8 cellular contexts compared by ENCODE assay signal in genomic region chr11:68038226-68038717, GRCh38. TPM values are rescaled to one million over a fixed set of nuclear protein-coding genes. Genes with fewer than 3 reads are reported as not detected.
DNase-seq lines count a peak whose midpoint lies in the region; ATAC-seq and TF ChIP-seq lines count a peak whose summit lies in the region.

No MANE protein-coding gene starts in this region.

- H3K9me3 Mint-ChIP-seq in CD8-positive, alpha-beta T cell, result no peaks in the 10 kb centered on the region
- no peaks in the 10 kb centered on the region for H3K9me3 Mint-ChIP-seq in effector memory CD8-positive, alpha-beta T cell
- H3K9me3 Mint-ChIP-seq in natural killer cell, result no peaks in the 10 kb centered on the region

- no peaks in the 10 kb centered on the region for H3F3A ChIP-seq in OCI-LY1 (ENCODE audit: insufficient read depth, low read length)

- intact Hi-C loops in CD8-positive, alpha-beta T cell (cut with DNase I, micrococcal nuclease), result no loop called here
- intact Hi-C loops in natural killer cell (cut with micrococcal nuclease), result no loop called here

- DNase-seq in CD8-positive, alpha-beta T cell, result no peak
- no peak for DNase-seq in effector memory CD8-positive, alpha-beta T cell
- DNase-seq in natural killer cell (no peak), NCI-H748 treated with DMSO at 0.1 percent for 48 hours (lab: John Stamatoyannopoulos, UW) (no peak), SIG-M5 (lab: John Stamatoyannopoulos, UW) (no peak)

- H4K20me1 ChIP-seq in OCI-LY1 (ENCODE audit: insufficient read depth, low read length), result no peaks in the 10 kb centered on the region

- H3K4me1 ChIP-seq in CD8-positive, alpha-beta T cell (ENCODE audit: insufficient read depth, low read length), result peaks cover 54% of the 10 kb centered on the region
- H3K4me1 ChIP-seq in OCI-LY1 (ENCODE audit: insufficient read depth, low read length, severe bottlenecking), result peaks cover 41% of the 10 kb centered on the region

- TF ChIP-seq CTCF in CD8-positive, alpha-beta T cell (IDR thresholded peaks at IDR 0.05), result no peak
- TF ChIP-seq CTCF in OCI-LY1 (IDR thresholded peaks at IDR 0.05; ENCODE audit: low read length) (no peak), natural killer cell (IDR thresholded peaks at IDR 0.05) (no peak)

- no peaks in the 10 kb centered on the region for H3K79me2 ChIP-seq in OCI-LY1 (ENCODE audit: insufficient read depth, low read length)

- peak overlapping the region; percentile 73 for H3K27ac ChIP-seq in CD8-positive, alpha-beta T cell (ENCODE audit: low read depth, low read length)
- peak overlapping the region; percentile 76 for H3K27ac ChIP-seq in OCI-LY1 (ENCODE audit: low read depth, low read length, poor library complexity, severe bottlenecking)

- no peak for ATAC-seq in CD8-positive, alpha-beta T cell
- ATAC-seq in effector memory CD8-positive, alpha-beta T cell (replicated peaks), result no peak
- no peak for ATAC-seq in natural killer cell
- no peak for ATAC-seq in HG02678 (IDR thresholded peaks at IDR 0.05; ENCODE audit: unreplicated experiment)
- ATAC-seq in GM21737 (IDR thresholded peaks at IDR 0.05; ENCODE audit: unreplicated experiment), result no peak

- no peaks in the 10 kb centered on the region for H3K27me3 ChIP-seq in CD8-positive, alpha-beta T cell (ENCODE audit: insufficient read depth, low read length)
- H3K27me3 ChIP-seq in OCI-LY1 (ENCODE audit: insufficient read depth, low read length), result no peaks in the 10 kb centered on the region

- CTCF ChIA-PET in CD8-positive, alpha-beta T cell (lab: Charles Lee), result interaction anchor here (1.1 to 1.3 kb wide), 2 partner anchors 13 to 19 kb away, joined by 3 read pairs; no protein-coding TSS in a partner anchor

- H3K4me1 Mint-ChIP-seq in CD8-positive, alpha-beta T cell (ENCODE audit: low read depth), result peaks cover 28% of the 10 kb centered on the region
- H3K4me1 Mint-ChIP-seq in effector memory CD8-positive, alpha-beta T cell (ENCODE audit: low read depth in 2 of 2), result peaks cover 34 to 40% of the 10 kb centered on the region in 2 donors
- peaks cover 31 to 46% of the 10 kb centered on the region in 2 donors for H3K4me1 Mint-ChIP-seq in natural killer cell

- H3K36me3 ChIP-seq in CD8-positive, alpha-beta T cell (ENCODE audit: insufficient read depth, low read length), result peaks cover 12% of the 10 kb centered on the region
- H3K36me3 ChIP-seq in OCI-LY1 (ENCODE audit: insufficient read depth, low read length), result peaks cover 19% of the 10 kb centered on the region; the same call in 1 of the 2 replicates

- peak overlapping the region; percentile 86 for H3K4me3 Mint-ChIP-seq in CD8-positive, alpha-beta T cell
- H3K4me3 Mint-ChIP-seq in effector memory CD8-positive, alpha-beta T cell, result peak overlapping the region; percentile 92 to 96
- H3K4me3 Mint-ChIP-seq in natural killer cell, result peak overlapping the region; percentile 50

- no peaks in the 10 kb centered on the region for H3K27me3 Mint-ChIP-seq in CD8-positive, alpha-beta T cell (ENCODE audit: low read depth)
- no peaks in the 10 kb centered on the region for H3K27me3 Mint-ChIP-seq in effector memory CD8-positive, alpha-beta T cell
- no peaks in the 10 kb centered on the region for H3K27me3 Mint-ChIP-seq in natural killer cell (ENCODE audit: low read depth in 2 of 2)

- H3K4me3 ChIP-seq in CD8-positive, alpha-beta T cell (ENCODE audit: low read depth, low read length), result peak overlapping the region; percentile 90
- peak overlapping the region; percentile 95 for H3K4me3 ChIP-seq in OCI-LY1 (ENCODE audit: low read depth, low read length, poor library complexity, severe bottlenecking)

- peaks cover 26% of the 10 kb centered on the region for H3K36me3 Mint-ChIP-seq in CD8-positive, alpha-beta T cell
- peaks cover 24% of the 10 kb centered on the region for H3K36me3 Mint-ChIP-seq in effector memory CD8-positive, alpha-beta T cell (ENCODE audit: insufficient read depth)
- no peaks in the 10 kb centered on the region for H3K36me3 Mint-ChIP-seq in natural killer cell

- H3K9me2 ChIP-seq in OCI-LY1 (ENCODE audit: low read depth, low read length), result no peaks in the 10 kb centered on the region

- POLR2A ChIA-PET in CD8-positive, alpha-beta T cell (lab: Charles Lee), result interaction anchor here (2.2 kb wide), 1 partner anchor 35 kb away, joined by 6 read pairs; the partner anchor contains the start of gene UNC93B1

- peak overlapping the region; percentile 91 for H3K4me2 ChIP-seq in OCI-LY1 (ENCODE audit: low read length)

- peak overlapping the region; percentile 92 for H3K9ac ChIP-seq in OCI-LY1 (ENCODE audit: low read length)

- H2AFZ ChIP-seq in OCI-LY1 (ENCODE audit: low read length), result no peak overlapping the region

- no peaks in the 10 kb centered on the region for H3K9me3 ChIP-seq in CD8-positive, alpha-beta T cell (ENCODE audit: low read length)
- H3K9me3 ChIP-seq in OCI-LY1 (ENCODE audit: low read length), result no peaks in the 10 kb centered on the region

- H3K27ac Mint-ChIP-seq in CD8-positive, alpha-beta T cell, result no peak overlapping the region
- H3K27ac Mint-ChIP-seq in effector memory CD8-positive, alpha-beta T cell, result peak overlapping the region; percentile 98
- H3K27ac Mint-ChIP-seq in natural killer cell, result peak overlapping the region; percentile 97 to 99

RNA-seq across cellular contexts. Expression of gene TCIRG1, which starts 0.6 kb away (rescaled TPM):
- 100 to 1,000 TPM; 153 to 154 TPM for total RNA-seq in CD8-positive, alpha-beta T cell
- total RNA-seq in natural killer cell, result 100 to 1,000 TPM; 438 to 480 (median 465) TPM

RNA-seq across cellular contexts. Expression of gene NDUFS8, which starts 7.8 kb away (rescaled TPM):
- 10 to 100 TPM; 59.4 to 63.2 TPM for total RNA-seq in CD8-positive, alpha-beta T cell
- 10 to 100 TPM; 84.5 to 95.2 (median 90.7) TPM for total RNA-seq in natural killer cell

RNA-seq across cellular contexts. Expression of gene ALDH3B1, which starts 28.1 kb away (rescaled TPM):
- not detected for total RNA-seq in CD8-positive, alpha-beta T cell
- total RNA-seq in natural killer cell, result 1 to 10 TPM; 2.4 to 9.0 (median 4.0) TPM

RNA-seq across cellular contexts. Expression of gene UNC93B1, which starts 34.4 kb away (rescaled TPM):
- total RNA-seq in CD8-positive, alpha-beta T cell, result 10 to 100 TPM; 14.4 to 15.6 TPM
- total RNA-seq in natural killer cell, result 10 to 100 TPM; 26.6 to 44.3 (median 39.7) TPM
